Comparison of ENCODE assay signal across 8 cellular contexts in the genomic region with DNA sequence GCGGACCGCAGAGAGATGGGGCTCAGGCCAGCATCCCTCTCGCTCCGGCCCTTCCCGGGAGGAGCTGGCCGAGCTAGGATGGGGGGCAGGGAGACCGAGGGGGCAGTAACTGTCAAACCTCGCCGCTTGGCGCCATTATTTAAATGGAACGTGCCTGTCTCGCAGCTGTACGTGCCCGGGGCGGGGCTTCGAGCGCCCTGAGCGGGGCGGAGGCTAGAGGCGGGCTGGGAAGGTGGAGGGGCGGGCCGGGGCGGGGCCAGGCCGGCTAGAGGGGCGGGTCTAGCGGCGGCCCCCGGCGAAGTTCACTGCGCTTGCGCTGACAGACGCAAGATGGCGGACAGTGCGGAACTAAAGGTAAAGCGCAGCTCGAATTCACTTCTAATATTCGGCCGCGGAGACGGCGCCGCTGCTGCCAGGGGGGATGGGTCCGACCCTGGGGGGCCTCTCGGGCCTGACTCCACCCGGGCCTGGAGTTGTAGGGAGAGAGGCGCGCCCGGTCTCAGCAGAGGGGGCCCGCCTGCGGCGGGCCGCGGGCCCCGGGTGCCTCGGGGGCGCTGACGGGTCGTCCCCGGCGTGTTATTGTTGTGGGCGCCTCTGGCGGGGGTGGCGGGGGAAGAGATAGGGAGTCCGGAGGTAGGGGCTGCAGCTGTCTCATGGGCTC. TPM values are rescaled to one million over a fixed set of nuclear protein-coding genes. Genes with fewer than 3 reads are reported as not detected.
DNase-seq lines count a peak whose midpoint lies in the region; ATAC-seq, FAIRE-seq and TF ChIP-seq lines count a peak whose summit lies in the region.

A gene (plus strand): TSS at position 319 of the 661 bp plus-strand sequence. CDS start 12 bp downstream, at position 331.

- DNase-seq in DMS79 treated with DMSO at 0.1 percent for 48 hours (lab: John Stamatoyannopoulos, UW) (peak; percentile 67), Karpas-422 (peak; percentile 98), RCC 7860 (ENCODE audit: low spot score) (peak; percentile 72), esophagus squamous epithelium (lab: John Stamatoyannopoulos, UW) (peak; percentile 76), myocyte (ENCODE audit: low read depth) (peak; percentile 92)
- DNase-seq in activated T-cell treated with anti-CD3 and anti-CD28 coated beads, Interleukin-2, amount 50 U/mL, for 72 hours = peak; percentile 95 to 96
- DNase-seq in stimulated activated CD8-positive, alpha-beta memory T cell treated with anti-CD3 and anti-CD28 coated beads, Interleukin-7, amount 100 ng/mL, for 4 hours (ENCODE audit: low read depth in 2 of 2) = peak; percentile 89 to 92

- H3K9ac ChIP-seq in Karpas-422 (ENCODE audit: low read length) = peak within 1 kb of the TSS; percentile 87

- H3K9me3 ChIP-seq in Karpas-422 (ENCODE audit: low read length) (no peaks in the 10 kb centered on the region), esophagus squamous epithelium (no peaks in the 10 kb centered on the region)

- H2AFZ ChIP-seq in Karpas-422 (ENCODE audit: low read length) = peak within 1 kb of the TSS; percentile 91

- H3K27me3 ChIP-seq in Karpas-422 (ENCODE audit: low read length) (no peaks in the 10 kb centered on the region), esophagus squamous epithelium (no peaks in the 10 kb centered on the region)

- intact Hi-C loops in esophagus squamous epithelium (cut with DNase I) = no loop called here

- peak in 3 of 4 donors; percentile 57 to 95 (median 88) for TF ChIP-seq POLR2A in esophagus squamous epithelium (IDR thresholded peaks at IDR 0.05)

- 0% methylated on average over 14 of the region's 64 CpGs; no CpG with 5 or more reads in 1 of the 2 donors for WGBS in esophagus squamous epithelium, 2 donors

- peak within 1 kb of the TSS; percentile 95 for H3K4me2 ChIP-seq in Karpas-422 (ENCODE audit: low read depth, low read length, poor library complexity, severe bottlenecking)

- peaks cover 22% of the 10 kb centered on the region for H3K27me3 Mint-ChIP-seq in activated T-cell treated with anti-CD3 and anti-CD28 coated beads, Interleukin-2, amount 50 U/mL, for 72 hours (ENCODE audit: low read depth)

- no peak for FAIRE-seq in RCC 7860 (lab: Jason Lieb, UNC)

- H3K4me3 ChIP-seq in Karpas-422 (ENCODE audit: low read length) (peak within 1 kb of the TSS; percentile 95), esophagus squamous epithelium (peak within 1 kb of the TSS; percentile 82 to 99 (median 96))

- no peaks in the 10 kb centered on the region for H3K9me3 Mint-ChIP-seq in activated T-cell treated with anti-CD3 and anti-CD28 coated beads, Interleukin-2, amount 50 U/mL, for 72 hours

- H4K20me1 ChIP-seq in Karpas-422 (ENCODE audit: insufficient read depth, low read depth, low read length) = peaks cover 38% of the 10 kb centered on the region

- H3K4me3 Mint-ChIP-seq in activated T-cell treated with anti-CD3 and anti-CD28 coated beads, Interleukin-2, amount 50 U/mL, for 72 hours = peak within 1 kb of the TSS; percentile 91 to 92

- no peaks in the 10 kb centered on the region for H3K36me3 ChIP-seq in Karpas-422 (ENCODE audit: insufficient read depth, low read length)
- peaks cover 0 to under 1% (median 0%) of the 10 kb centered on the region in 3 donors for H3K36me3 ChIP-seq in esophagus squamous epithelium

- peak within 1 kb of the TSS; percentile 82 for H3K27ac ChIP-seq in Karpas-422 (ENCODE audit: low read length)
- peak within 1 kb of the TSS; percentile 95 to 98 (median 98) for H3K27ac ChIP-seq in esophagus squamous epithelium

- peak in 1 of 6 experiments; percentile 20 for TF ChIP-seq CTCF in esophagus squamous epithelium (IDR thresholded peaks at IDR 0.05)

- H3K4me1 Mint-ChIP-seq in activated T-cell treated with anti-CD3 and anti-CD28 coated beads, Interleukin-2, amount 50 U/mL, for 72 hours (ENCODE audit: low read depth) = peaks cover 57% of the 10 kb centered on the region

- H3K4me1 ChIP-seq in Karpas-422 (ENCODE audit: low read length) (peaks cover 32% of the 10 kb centered on the region), esophagus squamous epithelium (peaks cover 4 to 42% (median 23%) of the 10 kb centered on the region in 3 donors)

- peaks cover 1 to 4% of the 10 kb centered on the region in 2 donors for H3K36me3 Mint-ChIP-seq in activated T-cell treated with anti-CD3 and anti-CD28 coated beads, Interleukin-2, amount 50 U/mL, for 72 hours (ENCODE audit: insufficient read depth in 2 of 2)

- H3K9me2 ChIP-seq in Karpas-422 (replicated peaks; ENCODE audit: insufficient read depth, low read length) = no peaks in the 10 kb centered on the region

- peak; percentile 84 for ATAC-seq in GM21825 (IDR thresholded peaks at IDR 0.05; ENCODE audit: unreplicated experiment)
- ATAC-seq in activated T-cell treated with anti-CD3 and anti-CD28 coated beads, Interleukin-2, amount 50 U/mL, for 72 hours (replicated peaks in 1 of 2) = peak; percentile 92 to 94

- peak within 1 kb of the TSS; percentile 92 for H3K27ac Mint-ChIP-seq in activated T-cell treated with anti-CD3 and anti-CD28 coated beads, Interleukin-2, amount 50 U/mL, for 72 hours

- H3K79me2 ChIP-seq in Karpas-422 (ENCODE audit: low read length) = peaks cover 50% of the 10 kb centered on the region

RNA-seq across cellular contexts. Expression of the gene that starts here (rescaled TPM):
- total RNA-seq in Karpas-422 (2014; rRNA removed; shearing (Covaris generic); ENCODE audit: low replicate concordance) = 33.2 and 106 TPM in 2 replicates
- 10 to 100 TPM; 43.3 to 48.1 TPM for total RNA-seq in activated T-cell treated with anti-CD3 and anti-CD28 coated beads, Interleukin-2, amount 50 U/mL, for 72 hours
- 10 to 100 TPM; 19.9 to 69.2 (median 26.6) TPM for total RNA-seq in esophagus squamous epithelium
- 11.8 and 14.9 TPM in 2 replicates for total RNA-seq in myocyte
- polyA plus RNA-seq in myocyte (2012) = 11.3 TPM

Comparison
In these comparisons a context has a peak if more than half of its experiments do, and no peak if none do; other contexts are left out.
1. Peak in every context shown above with its lines: DNase-seq, ATAC-seq, H3K4me3 ChIP-seq and H3K27ac ChIP-seq.